ENCODE assay signal across 25 cellular contexts in genomic region chr1:108925920-108926319, GRCh38.
"Had no signal": no experiment of that assay in that cellular context is flagged by ENCODE, and none has a peak within 500 bp of the region (broad histone marks: within the 10 kb centered on the region; RNA-seq: fewer than 3 reads in every experiment).

No MANE protein-coding gene starts in this region.

- ATAC-seq: mucosa of descending colon; natural killer cell treated with Interleukin-12 subunit alpha and Interleukin-12 subunit beta and Interleukin-15 and Interleukin-18, amount 100 ng/mL, for 72 hours; right cardiac atrium; T-helper 17 cell; WTC11 had no signal

- H3K4me1 Mint-ChIP-seq: activated naive CD4-positive, alpha-beta T cell treated with anti-CD3 and anti-CD28 coated beads, Interleukin-2, amount 50 U/mL, for 24 hours; central memory CD8-positive, alpha-beta T cell; T-helper 17 cell; WTC11 had no signal

- H3K4me3 ChIP-seq: left ventricle myocardium inferior, mucosa of descending colon, upper lobe of left lung, vagina had no signal

- H3K27ac Mint-ChIP-seq: activated naive CD4-positive, alpha-beta T cell treated with anti-CD3 and anti-CD28 coated beads, Interleukin-2, amount 50 U/mL, for 24 hours; activated T-cell treated with anti-CD3 and anti-CD28 coated beads, Interleukin-2, amount 50 U/mL, for 24 hours; natural killer cell treated with Interleukin-12 subunit alpha and Interleukin-12 subunit beta and Interleukin-15 and Interleukin-18, amount 100 ng/mL, for 72 hours; stimulated activated naive CD8-positive, alpha-beta T cell treated with anti-CD3 and anti-CD28 coated beads, Interleukin-15, Interleukin-2, amounts not matched to agents 100 ng/mL and 50 ng/mL, for 24 hours; T-helper 17 cell; WTC11 had no signal

- H3K27ac ChIP-seq: left ventricle myocardium inferior, upper lobe of left lung, vagina had no signal

- H3K27me3 Mint-ChIP-seq: activated naive CD4-positive, alpha-beta T cell treated with anti-CD3 and anti-CD28 coated beads, Interleukin-2, amount 50 U/mL, for 24 hours; activated T-cell treated with anti-CD3 and anti-CD28 coated beads, Interleukin-2, amount 50 U/mL, for 24 hours; central memory CD8-positive, alpha-beta T cell; natural killer cell treated with Interleukin-12 subunit alpha and Interleukin-12 subunit beta and Interleukin-15 and Interleukin-18, amount 100 ng/mL, for 72 hours; stimulated activated naive CD8-positive, alpha-beta T cell treated with anti-CD3 and anti-CD28 coated beads, Interleukin-15, Interleukin-2, amounts not matched to agents 100 ng/mL and 50 ng/mL, for 24 hours; T-helper 17 cell had no signal

- H3K4me1 ChIP-seq: left ventricle myocardium inferior, upper lobe of left lung, vagina had no signal

- H3K4me3 Mint-ChIP-seq: activated naive CD4-positive, alpha-beta T cell treated with anti-CD3 and anti-CD28 coated beads, Interleukin-2, amount 50 U/mL, for 24 hours; activated T-cell treated with anti-CD3 and anti-CD28 coated beads, Interleukin-2, amount 50 U/mL, for 24 hours; central memory CD8-positive, alpha-beta T cell; natural killer cell treated with Interleukin-12 subunit alpha and Interleukin-12 subunit beta and Interleukin-15 and Interleukin-18, amount 100 ng/mL, for 72 hours; stimulated activated naive CD8-positive, alpha-beta T cell treated with anti-CD3 and anti-CD28 coated beads, Interleukin-15, Interleukin-2, amounts not matched to agents 100 ng/mL and 50 ng/mL, for 24 hours; T-helper 17 cell; WTC11 had no signal

- H3K9me3 Mint-ChIP-seq: activated naive CD4-positive, alpha-beta T cell treated with anti-CD3 and anti-CD28 coated beads, Interleukin-2, amount 50 U/mL, for 24 hours; activated T-cell treated with anti-CD3 and anti-CD28 coated beads, Interleukin-2, amount 50 U/mL, for 24 hours; central memory CD8-positive, alpha-beta T cell; natural killer cell treated with Interleukin-12 subunit alpha and Interleukin-12 subunit beta and Interleukin-15 and Interleukin-18, amount 100 ng/mL, for 72 hours; stimulated activated naive CD8-positive, alpha-beta T cell treated with anti-CD3 and anti-CD28 coated beads, Interleukin-15, Interleukin-2, amounts not matched to agents 100 ng/mL and 50 ng/mL, for 24 hours; WTC11 had no signal

- DNase-seq: activated CD4-positive, alpha-beta T cell treated with anti-CD3 and anti-CD28 coated beads for 1 hour; activated CD8-positive, alpha-beta memory T cell treated with anti-CD3 and anti-CD28 coated beads for 24 hours; activated CD8-positive, alpha-beta memory T cell treated with anti-CD3 and anti-CD28 coated beads, Interleukin-2, amount 50 U/mL, for 4 hours; activated T-cell treated with anti-CD3 and anti-CD28 coated beads, Interleukin-2, amount 50 U/mL, for 24 hours; anterior cingulate cortex; effector memory CD4-positive, alpha-beta T cell; glutamatergic neuron; left ventricle myocardium inferior; mucosa of descending colon; posterior cingulate gyrus; right cardiac atrium; substantia nigra; T-helper 17 cell; T1000; upper lobe of left lung had no signal

- H3K9me3 ChIP-seq: left ventricle myocardium inferior, mucosa of descending colon, upper lobe of left lung, vagina had no signal

- H3K27me3 ChIP-seq: upper lobe of left lung, vagina had no signal

- FAIRE-seq: bronchial epithelial cell, colon, frontal cortex, islet of Langerhans had no signal
